In the genomic region with DNA sequence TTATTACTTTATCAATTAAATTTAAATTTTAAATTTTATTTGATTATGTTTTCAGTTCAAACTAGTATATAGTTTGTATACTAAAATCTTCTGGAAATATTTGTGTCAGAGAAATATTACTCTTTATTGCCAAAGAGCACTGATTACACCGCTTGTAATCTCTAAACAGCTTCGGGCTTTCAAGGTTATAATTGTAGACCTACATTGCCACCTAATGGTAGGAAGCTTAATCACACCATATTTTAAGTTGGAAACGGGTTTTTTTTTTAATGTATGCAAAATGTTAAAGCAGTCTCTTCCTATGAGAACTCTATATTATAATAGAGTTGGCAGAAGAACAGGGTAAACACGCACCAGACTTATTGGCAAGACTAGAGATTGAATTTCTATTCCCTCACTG, we compare ENCODE assay signal across 9 cellular contexts. TPM values are rescaled to one million over a fixed set of nuclear protein-coding genes. Genes with fewer than 3 reads are reported as not detected.
DNase-seq lines count a peak whose midpoint lies in the region; ATAC-seq, FAIRE-seq and TF ChIP-seq lines count a peak whose summit lies in the region.
"Had no signal": no experiment of that assay in that cellular context is flagged by ENCODE, and none has a peak within 500 bp of the region (broad histone marks: within the 10 kb centered on the region; RNA-seq: fewer than 3 reads in every experiment).

No MANE protein-coding gene starts in this region.

- POLR2A ChIA-PET in H1 (lab: Charles Lee; ENCODE audit: partially characterized antibody): interaction anchor here (1.1 kb wide), 1 partner anchor 193 kb away, joined by 3 read pairs; no protein-coding TSS in a partner anchor

- DNase-seq in NOMO-1 (lab: John Stamatoyannopoulos, UW; ENCODE audit: unreplicated experiment in 2 of 2) (peak; percentile 27 to 70), NOMO-1 treated with dmso at 0.1 percent for 144 hours (lab: John Stamatoyannopoulos, UW; ENCODE audit: unreplicated experiment) (no peak), OCI-M1 (lab: John Stamatoyannopoulos, UW) (peak; percentile 75), H1 (ENCODE audit: low read depth in 1 of 2, low spot score in 2 of 2) (no peak), naive B cell (peak; percentile 27)
- DNase-seq in activated naive CD4-positive, alpha-beta T cell treated with Interleukin-2 at 50 U/mL for 16 hours: no peak

- no peaks in the 10 kb centered on the region for H3K27me3 ChIP-seq in H1 (replicated peaks in 1 of 4; ENCODE audit: control insufficient read depth in 3 of 4, extremely low read depth in 1 of 4, insufficient read depth in 3 of 4, low read length in 3 of 4)

- H2AK5ac ChIP-seq in H1 (ENCODE audit: low read depth, low read length): no peak overlapping the region

- no peaks in the 10 kb centered on the region for H3K9me3 ChIP-seq in H1 (ENCODE audit: insufficient read depth in 2 of 2, low read depth in 1 of 2, low read length in 1 of 2)

- H3K4me1 Mint-ChIP-seq in naive B cell: peaks cover 3 to 10% (median 10%) of the 10 kb centered on the region in 3 donors

- no peaks in the 10 kb centered on the region for H3K9me3 Mint-ChIP-seq in naive B cell

- no peak overlapping the region for H3K4me3 Mint-ChIP-seq in naive B cell
- H3K4me3 Mint-ChIP-seq: activated naive CD8-positive, alpha-beta T cell had no signal

- H3K27me3 Mint-ChIP-seq in naive B cell: peaks cover 5 to 19% (median 12%) of the 10 kb centered on the region in 3 donors
- H3K27me3 Mint-ChIP-seq: activated naive CD8-positive, alpha-beta T cell had no signal

- ATAC-seq in HG02885 (IDR thresholded peaks at IDR 0.05; ENCODE audit: poor library complexity, unreplicated experiment): peak; percentile 71
- peak; percentile 45 to 52 for ATAC-seq in naive B cell (ENCODE audit: low read depth in 2 of 2)
- ATAC-seq in GM21381 (IDR thresholded peaks at IDR 0.05; ENCODE audit: unreplicated experiment): no peak

- H3K4me2 ChIP-seq in H1 (ENCODE audit: insufficient read depth in 1 of 2, low read depth in 2 of 2, low read length in 2 of 2): no peak overlapping the region

- H2BK12ac ChIP-seq in H1 (ENCODE audit: low read depth, low read length): no peak overlapping the region

- no peak overlapping the region for H3K9ac ChIP-seq in H1 (replicated peaks in 1 of 4; ENCODE audit: extremely low read depth in 1 of 4, low read depth in 3 of 4, low read length in 3 of 4)

- no peak overlapping the region for H3K18ac ChIP-seq in H1 (ENCODE audit: extremely low read depth, low read length)

- no peak overlapping the region for H3K23ac ChIP-seq in H1 (ENCODE audit: insufficient read length)

- no peaks in the 10 kb centered on the region for H3K36me3 ChIP-seq in H1 (ENCODE audit: control insufficient read depth in 2 of 4, insufficient read depth in 4 of 4, low read length in 3 of 4)

- no peak overlapping the region for H4K91ac ChIP-seq in H1 (replicated peaks; ENCODE audit: insufficient read length, low read length)

- H3K14ac ChIP-seq in H1 (ENCODE audit: insufficient read length): no peak overlapping the region

- no peak overlapping the region for H4K8ac ChIP-seq in H1 (ENCODE audit: extremely low read depth, insufficient read depth, low read length)

- no peak overlapping the region for H3K4ac ChIP-seq in H1 (replicated peaks; ENCODE audit: insufficient read length, low read depth, low read length)

- CTCF ChIA-PET in H1 (lab: Charles Lee; ENCODE audit: partially characterized antibody): interaction anchor here (0.6 to 2.3 kb wide), 28 partner anchors 8 to 1035 kb away, joined by 3 to 10 read pairs (median 3); a partner anchor contains a TSS

- no peak overlapping the region for H3K4me3 ChIP-seq in H1 (ENCODE audit: extremely low read depth in 1 of 4, insufficient read depth in 2 of 4, low read depth in 3 of 4, low read length in 4 of 4)

- FAIRE-seq in H1 (lab: Jason Lieb, UNC): no peak

- no peak overlapping the region for H2BK20ac ChIP-seq in H1 (ENCODE audit: low read length)

- no peaks in the 10 kb centered on the region for H3K4me1 ChIP-seq in H1 (replicated peaks in 1 of 4; ENCODE audit: control insufficient read depth in 3 of 4, insufficient read depth in 4 of 4, low read length in 3 of 4)

- WGBS in H1 (ENCODE audit: extremely low coverage in 1 of 2, insufficient coverage in 1 of 2, insufficient read length in 1 of 2, insufficient replicate concordance in 2 of 2, low coverage in 1 of 2, low lambda C conversion rate in 2 of 2, missing lambda C conversion rate in 1 of 2), 2 experiments: 16% methylated on average over 4 of the region's 4 CpGs; no CpG with 5 or more reads in 1 of the 2 experiments

- H3K79me1 ChIP-seq in H1 (ENCODE audit: low read depth, low read length): no peaks in the 10 kb centered on the region

- H2BK120ac ChIP-seq in H1 (replicated peaks; ENCODE audit: low read depth, low read length): no peak overlapping the region

- peaks cover 2% of the 10 kb centered on the region; the same call in 1 of the 2 replicates for H3K23me2 ChIP-seq in H1 (ENCODE audit: low read depth, low read length)

- no peak overlapping the region for H3K27ac Mint-ChIP-seq in naive B cell
- H3K27ac Mint-ChIP-seq: activated naive CD8-positive, alpha-beta T cell had no signal

- TF ChIP-seq CTCF in H1 (IDR thresholded peaks at IDR 0.05; ENCODE audit: control extremely low read depth in 1 of 3, insufficient read depth in 1 of 3, low read depth in 1 of 3, low read length in 3 of 3): peak in 2 of 3 experiments; percentile 47 to 49; a peak in 2 of 4 replicates

- TF ChIP-seq POLR2A in H1 (IDR thresholded peaks at IDR 0.05; ENCODE audit: control extremely low read depth in 1 of 2, low read depth in 2 of 2, low read length in 2 of 2): no peak

- H4K5ac ChIP-seq in H1 (ENCODE audit: insufficient read length, low read depth, low read length): no peak overlapping the region

- no peak overlapping the region for H3K56ac ChIP-seq in H1 (replicated peaks; ENCODE audit: insufficient read length, low read depth, low read length)

- no peaks in the 10 kb centered on the region for H3K79me2 ChIP-seq in H1 (ENCODE audit: control insufficient read depth in 1 of 2, insufficient read depth in 2 of 2, low read length in 2 of 2)

- TF ChIP-seq EP300 in H1 (IDR thresholded peaks at IDR 0.05; ENCODE audit: borderline replicate concordance in 1 of 2, low read depth in 2 of 2, low read length in 2 of 2): no peak

- no peaks in the 10 kb centered on the region for H4K20me1 ChIP-seq in H1 (replicated peaks in 1 of 2; ENCODE audit: control insufficient read depth in 1 of 2, insufficient read depth in 2 of 2, low read length in 2 of 2)

- TF ChIP-seq RAD21 in H1 (IDR thresholded peaks at IDR 0.05 in 1 of 2, conservative IDR thresholded peaks at IDR 0.05 in 1 of 2; ENCODE audit: low read depth in 2 of 2, low read length in 2 of 2): peak; percentile 72 to 75

- no peak overlapping the region for H3K27ac ChIP-seq in H1 (ENCODE audit: low read depth, low read length)

- no peak overlapping the region for H2BK15ac ChIP-seq in H1 (ENCODE audit: low read length)

- H3K36me3 Mint-ChIP-seq in naive B cell: no peaks in the 10 kb centered on the region
- H3K36me3 Mint-ChIP-seq: activated naive CD8-positive, alpha-beta T cell had no signal

- no peak overlapping the region for H2AFZ ChIP-seq in H1 (ENCODE audit: low read length)

- H2BK5ac ChIP-seq in H1 (ENCODE audit: low read depth, low read length): no peak overlapping the region

TF ChIP-seq in H1, 55 proteins besides CTCF, POLR2A, EP300 and RAD21:
- TF ChIP-seq CHD1 (IDR thresholded peaks at IDR 0.05; ENCODE audit: low read depth, low read length) (no peak), YY1 (IDR thresholded peaks at IDR 0.05; ENCODE audit: low read depth, low read length) (no peak), SP2 (IDR thresholded peaks at IDR 0.05; ENCODE audit: low read length) (no peak), TBP (IDR thresholded peaks at IDR 0.05; ENCODE audit: low read depth, low read length) (no peak), KDM1A (IDR thresholded peaks at IDR 0.05; ENCODE audit: borderline replicate concordance, low read length) (no peak), CBX8 (IDR thresholded peaks at IDR 0.05; ENCODE audit: borderline replicate concordance, low read depth, low read length) (no peak)
TF ChIP-seq in H1: peak in this region for 0.

RNA-seq across cellular contexts. Expression of a gene that starts 19.4 kb away (rescaled TPM):
- 27.7 and 29.5 TPM in 2 replicates for total RNA-seq in H1 (2021; fragmentation: NEBNext Ultra II Directional; extraction: Animal tissue kit (Norgen Biotek cat#: 25700))
- polyA plus RNA-seq in H1 (2011; rRNA removed) (6.7 and 10.0 TPM in 2 replicates), naive B cell (ENCODE audit: low read depth in 6 of 6) (1 to 10 TPM in 5 of 6 donors, under 1 TPM in 1; 0.45 to 9.8 (median 7.3) TPM)
- 15.0 TPM for polyA plus RNA-seq in H1 (2011; cell fraction: cytosol; rRNA removed)
- 14.8 TPM for polyA plus RNA-seq in H1 (2011; cell fraction: nucleus; rRNA removed)
- polyA plus RNA-seq in H1 (2012, experiment 1 of 2): 15.2 to 16.8 TPM (median 16.7 TPM) in 4 replicates
- 0.94 TPM for polyA plus RNA-seq in H1 (2012, experiment 2 of 2)
- polyA plus RNA-seq in H1 (2013, experiment 1 of 2): 13.3 TPM
- polyA plus RNA-seq in H1 (2013, experiment 2 of 2): 11.7 TPM
- polyA minus RNA-seq in H1 (2011; rRNA and poly(A)+ RNA removed): 103 and 115 TPM in 2 replicates
- polyA minus RNA-seq in H1 (2011; cell fraction: cytosol; rRNA and poly(A)+ RNA removed): 34.6 TPM
- polyA minus RNA-seq in H1 (2011; cell fraction: nucleus; rRNA and poly(A)+ RNA removed): 72.9 TPM

Comparison
In these comparisons a context has a peak if more than half of its experiments do, and no peak if none do; other contexts are left out.
1. DNase-seq: peak in NOMO-1 (2 of 2), OCI-M1 (single experiment) and naive B cell (single experiment); none in NOMO-1 treated with dmso at 0.1 percent for 144 hours (single experiment), H1 (0 of 2) and activated naive CD4-positive, alpha-beta T cell treated with Interleukin-2 at 50 U/mL for 16 hours (single experiment).